Comparison of ENCODE assay signal across 17 cellular contexts in genomic region chr14:84458881-84459280, GRCh38.
"Had no signal": no experiment of that assay in that cellular context is flagged by ENCODE, and none has a peak within 500 bp of the region (broad histone marks: within the 10 kb centered on the region; RNA-seq: fewer than 3 reads in every experiment).

No MANE protein-coding gene starts in this region.

- H3K9me3 Mint-ChIP-seq: type B pancreatic cell, WTC11 had no signal

- H3K4me1 Mint-ChIP-seq: activated CD4-positive, alpha-beta memory T cell treated with anti-CD3 and anti-CD28 coated beads, Interleukin-2, amount 10 ng/mL, durations not matched to agents 7 days and 5 days; activated naive CD4-positive, alpha-beta T cell treated with anti-CD3 and anti-CD28 coated beads, Interleukin-2, amount 10 ng/mL, durations not matched to agents 7 days and 5 days; naive thymus-derived CD8-positive, alpha-beta T cell; WTC11 had no signal

- H3K27ac ChIP-seq: esophagus muscularis mucosa, left lung, pancreas, skin epidermis had no signal

- DNase-seq: activated CD4-positive, alpha-beta memory T cell treated with anti-CD3 and anti-CD28 coated beads, Interleukin-2, amount 10 ng/mL, durations not matched to agents 7 days and 5 days; activated CD4-positive, alpha-beta T cell treated with anti-CD3 and anti-CD28 coated beads for 4 hours; activated naive CD4-positive, alpha-beta T cell treated with anti-CD3 and anti-CD28 coated beads, Interleukin-2, amount 10 ng/mL, durations not matched to agents 7 days and 5 days; activated T-cell treated with anti-CD3 and anti-CD28 coated beads, Interleukin-2, amount 50 U/mL, for 24 hours; kidney; left lung; mammary epithelial cell; naive thymus-derived CD8-positive, alpha-beta T cell; pancreas; stimulated activated CD4-positive, alpha-beta T cell treated with anti-CD3 and anti-CD28 coated beads, Interleukin-15, amount 100 ng/mL, for 24 hours; stimulated activated CD4-positive, alpha-beta T cell treated with anti-CD3 and anti-CD28 coated beads, Interleukin-4, amount 100 ng/mL, for 24 hours; stimulated activated naive CD4-positive, alpha-beta T cell treated with Interleukin-2 at 50 U/mL for 16 hours; T-helper 2 cell had no signal

- ATAC-seq: left lung; naive thymus-derived CD8-positive, alpha-beta T cell; pancreas; WTC11 had no signal

- H3K9me3 ChIP-seq: esophagus muscularis mucosa, left lung, pancreas had no signal

- H3K27me3 ChIP-seq: esophagus muscularis mucosa, left lung, pancreas had no signal

- H3K4me3 ChIP-seq: esophagus muscularis mucosa, left lung, pancreas, skin epidermis had no signal

- H3K4me1 ChIP-seq: esophagus muscularis mucosa, left lung, pancreas had no signal

- H3K4me3 Mint-ChIP-seq: activated CD4-positive, alpha-beta memory T cell treated with anti-CD3 and anti-CD28 coated beads, Interleukin-2, amount 10 ng/mL, durations not matched to agents 7 days and 5 days; activated naive CD4-positive, alpha-beta T cell treated with anti-CD3 and anti-CD28 coated beads, Interleukin-2, amount 10 ng/mL, durations not matched to agents 7 days and 5 days; activated T-cell treated with anti-CD3 and anti-CD28 coated beads, Interleukin-2, amount 50 U/mL, for 24 hours; naive thymus-derived CD8-positive, alpha-beta T cell; type B pancreatic cell; WTC11 had no signal

- H3K36me3 Mint-ChIP-seq: activated naive CD4-positive, alpha-beta T cell treated with anti-CD3 and anti-CD28 coated beads, Interleukin-2, amount 10 ng/mL, durations not matched to agents 7 days and 5 days; naive thymus-derived CD8-positive, alpha-beta T cell; type B pancreatic cell; WTC11 had no signal

- H3K36me3 ChIP-seq: esophagus muscularis mucosa, left lung, pancreas had no signal

- H3K27ac Mint-ChIP-seq: activated CD4-positive, alpha-beta memory T cell treated with anti-CD3 and anti-CD28 coated beads, Interleukin-2, amount 10 ng/mL, durations not matched to agents 7 days and 5 days; activated naive CD4-positive, alpha-beta T cell treated with anti-CD3 and anti-CD28 coated beads, Interleukin-2, amount 10 ng/mL, durations not matched to agents 7 days and 5 days; activated T-cell treated with anti-CD3 and anti-CD28 coated beads, Interleukin-2, amount 50 U/mL, for 24 hours; naive thymus-derived CD8-positive, alpha-beta T cell; type B pancreatic cell; WTC11 had no signal
